8 cellular contexts compared by ENCODE assay signal in genomic region chr3:148697311-148698189, GRCh38. TPM values are rescaled to one million over a fixed set of nuclear protein-coding genes. Genes with fewer than 3 reads are reported as not detected.
DNase-seq lines count a peak whose midpoint lies in the region; ATAC-seq and TF ChIP-seq lines count a peak whose summit lies in the region.
"Had no signal": no experiment of that assay in that cellular context is flagged by ENCODE, and none has a peak within 500 bp of the region (broad histone marks: within the 10 kb centered on the region; RNA-seq: fewer than 3 reads in every experiment).

Gene AGTR1 (plus strand): TSS chr3:148697903. CDS start chr3:148741036, 43,133 bp downstream.

- H3K36me3 ChIP-seq in HUES64 (ENCODE audit: insufficient read depth, low read length): no peaks in the 10 kb centered on the region
- no peaks in the 10 kb centered on the region for H3K36me3 ChIP-seq in colonic mucosa
- H3K36me3 ChIP-seq in left lung: no peaks in the 10 kb centered on the region
- H3K36me3 ChIP-seq in thoracic aorta: no peaks in the 10 kb centered on the region

- peak; percentile 41 for DNase-seq in colonic mucosa
- DNase-seq in left lung: peak; percentile 74 to 78
- DNase-seq in thoracic aorta (ENCODE audit: low spot score): peak; percentile 2
- no peak for DNase-seq in GM10248 (ENCODE audit: extremely low spot score)
- no peak for DNase-seq in dermis blood vessel endothelial cell

- H3K27ac ChIP-seq in HUES64 (ENCODE audit: low read depth, low read length): no peak within 1 kb of the TSS
- no peak within 1 kb of the TSS for H3K27ac ChIP-seq in colonic mucosa
- H3K27ac ChIP-seq in left lung: peak within 1 kb of the TSS; percentile 19 to 40
- peak within 1 kb of the TSS in 1 of 2 donors; percentile 47 for H3K27ac ChIP-seq in thoracic aorta

- TF ChIP-seq CTCF in colonic mucosa (IDR thresholded peaks at IDR 0.05): no peak
- no peak for TF ChIP-seq CTCF in left lung (IDR thresholded peaks at IDR 0.05)
- TF ChIP-seq CTCF in thoracic aorta (IDR thresholded peaks at IDR 0.05): no peak
- no peak for TF ChIP-seq CTCF in GM10248 (IDR thresholded peaks at IDR 0.05; ENCODE audit: control extremely low read depth, extremely low read depth, low read depth, missing control alignments)

- H3K27me3 ChIP-seq in HUES64 (ENCODE audit: insufficient read depth, low read length): peaks cover 55% of the 10 kb centered on the region
- H3K27me3 ChIP-seq in colonic mucosa: peaks cover 6% of the 10 kb centered on the region
- peaks cover 11 to 37% of the 10 kb centered on the region in 2 donors for H3K27me3 ChIP-seq in left lung
- H3K27me3 ChIP-seq in thoracic aorta (replicated peaks; ENCODE audit: insufficient read depth): no peaks in the 10 kb centered on the region

- POLR2A ChIA-PET in GM10248 (lab: Yijun Ruan, JAX): no interaction called here

- ATAC-seq in left lung (peak; percentile 90), thoracic aorta (ENCODE audit: insufficient number of reproducible peaks, low FRiP score, low read depth) (no peak), GM21381 (IDR thresholded peaks at IDR 0.05; ENCODE audit: unreplicated experiment) (no peak)

- WGBS in HUES64: 3% methylated on average over 61 of the region's 61 CpGs

- H3K4me3 ChIP-seq in HUES64 (ENCODE audit: low read length): peak within 1 kb of the TSS; percentile 62
- peak within 1 kb of the TSS; percentile 32 for H3K4me3 ChIP-seq in colonic mucosa
- peak within 1 kb of the TSS; percentile 30 to 31 for H3K4me3 ChIP-seq in left lung
- H3K4me3 ChIP-seq in thoracic aorta: peak within 1 kb of the TSS; percentile 77

- intact Hi-C loops in colonic mucosa (cut with DNase I): no loop called here
- intact Hi-C loops in left lung (cut with DNase I): no loop called here

- H3K4me1 ChIP-seq in HUES64 (ENCODE audit: insufficient read depth, low read length) (no peaks in the 10 kb centered on the region), colonic mucosa (no peaks in the 10 kb centered on the region), left lung (no peaks in the 10 kb centered on the region), thoracic aorta (ENCODE audit: control insufficient read depth in 1 of 2, low read depth in 2 of 2) (peaks cover 0 to 9% of the 10 kb centered on the region in 2 donors)

- H3K9ac ChIP-seq in HUES64 (ENCODE audit: low read depth, low read length) (peak within 1 kb of the TSS; percentile 37; the same call in 1 of the 2 replicates), colonic mucosa (ENCODE audit: low read depth in 2 of 2, low read length in 2 of 2) (peak within 1 kb of the TSS in 1 of 2 donors; percentile 55)

- CTCF ChIA-PET in GM10248 (lab: Yijun Ruan, JAX): no interaction called here

- H3K9me3 ChIP-seq in HUES64 (ENCODE audit: insufficient read depth, low read depth, low read length) (no peaks in the 10 kb centered on the region), colonic mucosa (no peaks in the 10 kb centered on the region), left lung (no peaks in the 10 kb centered on the region), thoracic aorta (no peaks in the 10 kb centered on the region)

RNA-seq across cellular contexts. Expression of gene AGTR1, which starts in this region (rescaled TPM):
- polyA plus RNA-seq in HUES64 (2013, experiment 1 of 2): 0.15 TPM
- polyA plus RNA-seq in HUES64 (2013, experiment 2 of 2): 0.19 TPM
- total RNA-seq in colonic mucosa (1 to 10 TPM in 1 of 2 donors, under 1 TPM in 1; 0.47 to 2.4 TPM), left lung (1 to 10 TPM; 7.2 to 7.4 TPM), thoracic aorta (1 to 10 TPM; 3.8 to 7.3 TPM), dermis blood vessel endothelial cell (under 0.01 TPM in 1 of 2 replicates, not detected in the other)
- total RNA-seq: lung microvascular endothelial cell had no signal

Comparison
In these comparisons a context has a peak if more than half of its experiments do, and no peak if none do; other contexts are left out.
1. H3K27ac ChIP-seq: peak in left lung (2 of 2); none in HUES64 (single experiment) and colonic mucosa (single experiment).
2. DNase-seq: peak in colonic mucosa (single experiment), left lung (2 of 2) and thoracic aorta (single experiment); none in GM10248 (single experiment) and dermis blood vessel endothelial cell (single experiment).
3. Peak in every context shown above with its lines, with median percentiles within 50 percentile points of each other: H3K4me3 ChIP-seq.